In genomic region chr5:31098811-31099210, GRCh38 we compare ENCODE assay signal across 7 cellular contexts.
"Had no signal": no experiment of that assay in that cellular context is flagged by ENCODE, and none has a peak within 500 bp of the region (broad histone marks: within the 10 kb centered on the region; RNA-seq: fewer than 3 reads in every experiment).

No MANE protein-coding gene starts in this region.

- H3K27me3 Mint-ChIP-seq: IgD-negative memory B cell had no signal

- FAIRE-seq: H1, H54, HepG2 had no signal

- ATAC-seq: GM23338, HepG2 had no signal

- H3K4me3 Mint-ChIP-seq: GM23338, H9, IgD-negative memory B cell had no signal

- H3K27ac Mint-ChIP-seq: GM23338, H9, IgD-negative memory B cell had no signal

- H3K4me1 Mint-ChIP-seq: IgD-negative memory B cell had no signal

- H3K4me2 ChIP-seq: GM23338 had no signal

- H3K9me3 Mint-ChIP-seq: GM23338, H9 had no signal

- H3K4me3 ChIP-seq: GM23338 had no signal

- H3K36me3 Mint-ChIP-seq: IgD-negative memory B cell had no signal

- DNase-seq: H9, HCEC 1CT had no signal
